Comparison of ENCODE assay signal across 23 cellular contexts in genomic region chr19:50488795-50489194, GRCh38. TPM values are rescaled to one million over a fixed set of nuclear protein-coding genes. Genes with fewer than 3 reads are reported as not detected.
DNase-seq lines count a peak whose midpoint lies in the region; ATAC-seq, FAIRE-seq and TF ChIP-seq lines count a peak whose summit lies in the region.
"Had no signal": no experiment of that assay in that cellular context is flagged by ENCODE, and none has a peak within 500 bp of the region (broad histone marks: within the 10 kb centered on the region; RNA-seq: fewer than 3 reads in every experiment).

No MANE protein-coding gene starts in this region.

- peaks cover 11% of the 10 kb centered on the region for H3F3A ChIP-seq in DOHH2 (ENCODE audit: control insufficient read depth, insufficient read depth)

- H3K9me3 ChIP-seq in DOHH2 (ENCODE audit: control insufficient read depth, insufficient read depth, low read length) (peaks cover 8% of the 10 kb centered on the region; the same call in 1 of the 2 replicates), psoas muscle (no peaks in the 10 kb centered on the region)
- H3K9me3 ChIP-seq in CD8-positive, alpha-beta T cell (ENCODE audit: low read length) = no peaks in the 10 kb centered on the region
- H3K9me3 ChIP-seq: neutrophil had no signal

- DNase-seq in NOMO-1 treated with DMSO at 0.1 percent for 48 hours (lab: John Stamatoyannopoulos, UW; ENCODE audit: unreplicated experiment) = peak; percentile 39
- DNase-seq in effector memory CD8-positive, alpha-beta T cell = no peak
- DNase-seq in psoas muscle = peak in 1 of 2 donors; percentile 26
- DNase-seq in NCI-H2081 treated with DMSO at 0.1 percent for 48 hours (lab: John Stamatoyannopoulos, UW) = no peak
- no peak for DNase-seq in CD8-positive, alpha-beta T cell
- DNase-seq in H54 (ENCODE audit: insufficient read length, low spot score) = no peak
- DNase-seq: activated CD4-positive, alpha-beta T cell treated with anti-CD3 and anti-CD28 coated beads, Interleukin-2, amount 50 U/mL, for 48 hours; activated naive CD4-positive, alpha-beta T cell treated with anti-CD3 and anti-CD28 coated beads, Interleukin-2, amount 10 ng/mL, durations not matched to agents 7 days and 5 days; activated T-cell treated with anti-CD3 and anti-CD28 coated beads for 4 hours; NCI-H1105 treated with DMSO at 0.1 percent for 48 hours; NCI-H2171 treated with DMSO at 0.1 percent for 48 hours; NCI-H69; retina; SIG-M5; stimulated activated naive CD4-positive, alpha-beta T cell had no signal

- H3K36me3 ChIP-seq in DOHH2 (ENCODE audit: control insufficient read depth, low read length) = peaks cover 11% of the 10 kb centered on the region
- H3K36me3 ChIP-seq in psoas muscle (ENCODE audit: insufficient read depth in 1 of 2, low read depth in 1 of 2) = peaks cover 0 to 14% of the 10 kb centered on the region in 2 donors
- no peaks in the 10 kb centered on the region for H3K36me3 ChIP-seq in CD8-positive, alpha-beta T cell (ENCODE audit: insufficient read depth, low read length)
- H3K36me3 ChIP-seq: neutrophil had no signal

- peaks cover 26% of the 10 kb centered on the region for H3K36me3 Mint-ChIP-seq in effector memory CD8-positive, alpha-beta T cell (ENCODE audit: insufficient read depth)
- H3K36me3 Mint-ChIP-seq in CD8-positive, alpha-beta T cell = peaks cover 22% of the 10 kb centered on the region

- CTCF ChIA-PET in CD8-positive, alpha-beta T cell (lab: Charles Lee) = no interaction called here

- H3K4me2 ChIP-seq in DOHH2 (ENCODE audit: low read length) = 0 out of 2 replicates have a peak overlapping the region, but pooled peaks have one; percentile 22
- H3K4me2 ChIP-seq: KMS-11 had no signal

- no peaks in the 10 kb centered on the region for H4K20me1 ChIP-seq in DOHH2 (ENCODE audit: control insufficient read depth, insufficient read depth, low read depth, low read length)

- POLR2A ChIA-PET in CD8-positive, alpha-beta T cell (lab: Charles Lee) = no interaction called here

- no peak for FAIRE-seq in H54 (lab: Jason Lieb, UNC)

- intact Hi-C loops in psoas muscle (cut with DNase I) = no loop called here
- intact Hi-C loops in CD8-positive, alpha-beta T cell (cut with DNase I, micrococcal nuclease) = no loop called here

- H3K27ac ChIP-seq in DOHH2 (ENCODE audit: low read depth, low read length) = no peak overlapping the region
- peak overlapping the region; percentile 67 for H3K27ac ChIP-seq in psoas muscle
- H3K27ac ChIP-seq in CD8-positive, alpha-beta T cell (ENCODE audit: low read depth, low read length) = no peak overlapping the region
- H3K27ac ChIP-seq: KMS-11, neutrophil had no signal

- H3K79me2 ChIP-seq in DOHH2 (ENCODE audit: control insufficient read depth, low read length) = no peaks in the 10 kb centered on the region

- WGBS in psoas muscle, 3 donors = 62 to 67% (median 66%) methylated on average over 7 of the region's 7 CpGs

- H3K9me3 Mint-ChIP-seq in effector memory CD8-positive, alpha-beta T cell = no peaks in the 10 kb centered on the region
- H3K9me3 Mint-ChIP-seq in CD8-positive, alpha-beta T cell = no peaks in the 10 kb centered on the region
- H3K9me3 Mint-ChIP-seq: type B pancreatic cell had no signal

- no peak for ATAC-seq in effector memory CD8-positive, alpha-beta T cell (replicated peaks)
- ATAC-seq in psoas muscle (no peak), GM18517 (IDR thresholded peaks at IDR 0.05; ENCODE audit: unreplicated experiment) (no peak)
- no peak for ATAC-seq in CD8-positive, alpha-beta T cell

- no peaks in the 10 kb centered on the region for H3K9me2 ChIP-seq in DOHH2 (replicated peaks; ENCODE audit: control insufficient read depth, low read length)

- peak overlapping the region; percentile 4 to 39 for H3K27ac Mint-ChIP-seq in effector memory CD8-positive, alpha-beta T cell
- H3K27ac Mint-ChIP-seq in CD8-positive, alpha-beta T cell = no peak overlapping the region
- H3K27ac Mint-ChIP-seq: type B pancreatic cell had no signal

- no peak overlapping the region for H3K4me3 Mint-ChIP-seq in effector memory CD8-positive, alpha-beta T cell
- no peak overlapping the region for H3K4me3 Mint-ChIP-seq in CD8-positive, alpha-beta T cell
- H3K4me3 Mint-ChIP-seq: activated naive CD4-positive, alpha-beta T cell treated with anti-CD3 and anti-CD28 coated beads, Interleukin-2, amount 10 ng/mL, durations not matched to agents 7 days and 5 days had no signal

- H3K27me3 ChIP-seq in DOHH2 (ENCODE audit: control insufficient read depth, low read length) (no peaks in the 10 kb centered on the region), psoas muscle (ENCODE audit: insufficient read depth in 3 of 3, low read length in 2 of 3) (no peaks in the 10 kb centered on the region)
- no peaks in the 10 kb centered on the region for H3K27me3 ChIP-seq in CD8-positive, alpha-beta T cell (ENCODE audit: insufficient read depth, low read length)
- H3K27me3 ChIP-seq: neutrophil had no signal

- peaks cover 17 to 36% of the 10 kb centered on the region in 2 donors for H3K4me1 Mint-ChIP-seq in effector memory CD8-positive, alpha-beta T cell (ENCODE audit: low read depth in 2 of 2)
- peaks cover 30% of the 10 kb centered on the region for H3K4me1 Mint-ChIP-seq in CD8-positive, alpha-beta T cell (ENCODE audit: low read depth)

- H3K27me3 Mint-ChIP-seq in effector memory CD8-positive, alpha-beta T cell = no peaks in the 10 kb centered on the region
- no peaks in the 10 kb centered on the region for H3K27me3 Mint-ChIP-seq in CD8-positive, alpha-beta T cell (ENCODE audit: low read depth)

- no peak for TF ChIP-seq POLR2A in H54 (IDR thresholded peaks at IDR 0.05; ENCODE audit: low read depth, low read length)

- H3K4me1 ChIP-seq in DOHH2 (ENCODE audit: control insufficient read depth, low read length) (peaks cover 31% of the 10 kb centered on the region), psoas muscle (peaks cover 19% of the 10 kb centered on the region)
- peaks cover 13% of the 10 kb centered on the region for H3K4me1 ChIP-seq in CD8-positive, alpha-beta T cell (ENCODE audit: insufficient read depth, low read length)

- H3K4me3 ChIP-seq in DOHH2 (ENCODE audit: low read length) (no peak overlapping the region), psoas muscle (no peak overlapping the region)
- H3K4me3 ChIP-seq in CD8-positive, alpha-beta T cell (ENCODE audit: low read depth, low read length) = no peak overlapping the region

- TF ChIP-seq CTCF in DOHH2 (IDR thresholded peaks at IDR 0.05; ENCODE audit: low read depth, low read length, poor library complexity, severe bottlenecking) (no peak), psoas muscle (IDR thresholded peaks at IDR 0.05) (no peak)
- no peak for TF ChIP-seq CTCF in CD8-positive, alpha-beta T cell (IDR thresholded peaks at IDR 0.05)

RNA-seq across cellular contexts. Expression of gene GARIN5A, which starts 12.1 kb away (rescaled TPM):
- total RNA-seq in psoas muscle = 1 to 10 TPM; 1.2 to 5.3 (median 4.7) TPM
- polyA plus RNA-seq in psoas muscle = 1 to 10 TPM; 1.3 to 2.7 (median 1.3) TPM
- under 1 TPM in 1 of 2 experiments, not detected in 1; 0.33 TPM for total RNA-seq in CD8-positive, alpha-beta T cell

RNA-seq across cellular contexts. Expression of gene EMC10, which starts 12.5 kb away (rescaled TPM):
- total RNA-seq in psoas muscle = 10 to 100 TPM; 32.6 to 47.5 (median 43.3) TPM
- polyA plus RNA-seq in psoas muscle = 10 to 100 TPM; 33.1 to 37.6 (median 34.2) TPM
- 100 to 1,000 TPM in 1 of 2 experiments, 10 to 100 TPM in 1; 96.7 to 104 TPM for total RNA-seq in CD8-positive, alpha-beta T cell

RNA-seq across cellular contexts. Expression of gene JOSD2, which starts 22.2 kb away (rescaled TPM):
- 10 to 100 TPM; 28.5 to 41.0 (median 37.4) TPM for total RNA-seq in psoas muscle
- 10 to 100 TPM; 51.9 to 87.2 (median 86.2) TPM for polyA plus RNA-seq in psoas muscle
- total RNA-seq in CD8-positive, alpha-beta T cell = 1 to 10 TPM; 8.8 to 9.9 TPM

RNA-seq across cellular contexts. Expression of gene ASPDH, which starts 24.9 kb away (rescaled TPM):
- not detected for total RNA-seq in psoas muscle
- not detected for polyA plus RNA-seq in psoas muscle
- not detected for total RNA-seq in CD8-positive, alpha-beta T cell
- total RNA-seq: Daoy; HT-29; T-helper 1 cell treated with Interleukin-12 subunit alpha and Interleukin-12 subunit beta and Interleukin-4 antibody, amounts not matched to agents 30 ng/mL and 1 ng/mL, for 36 hours had no signal

RNA-seq across cellular contexts. Expression of gene MYBPC2, which starts 56.1 kb away (rescaled TPM):
- 1,000 to 10,000 TPM in 3 of 4 donors, 100 to 1,000 TPM in 1; 699 to 1,898 (median 1,482) TPM for total RNA-seq in psoas muscle
- 1,000 to 10,000 TPM in 1 of 3 donors, 100 to 1,000 TPM in 1, 10 to 100 TPM in 1; 65.8 to 1,123 (median 804) TPM for polyA plus RNA-seq in psoas muscle
- under 1 TPM; 0.08 to 0.39 TPM for total RNA-seq in CD8-positive, alpha-beta T cell
- total RNA-seq: Daoy, HT-29 had no signal
